3 cellular contexts compared by ENCODE assay signal in the genomic region with DNA sequence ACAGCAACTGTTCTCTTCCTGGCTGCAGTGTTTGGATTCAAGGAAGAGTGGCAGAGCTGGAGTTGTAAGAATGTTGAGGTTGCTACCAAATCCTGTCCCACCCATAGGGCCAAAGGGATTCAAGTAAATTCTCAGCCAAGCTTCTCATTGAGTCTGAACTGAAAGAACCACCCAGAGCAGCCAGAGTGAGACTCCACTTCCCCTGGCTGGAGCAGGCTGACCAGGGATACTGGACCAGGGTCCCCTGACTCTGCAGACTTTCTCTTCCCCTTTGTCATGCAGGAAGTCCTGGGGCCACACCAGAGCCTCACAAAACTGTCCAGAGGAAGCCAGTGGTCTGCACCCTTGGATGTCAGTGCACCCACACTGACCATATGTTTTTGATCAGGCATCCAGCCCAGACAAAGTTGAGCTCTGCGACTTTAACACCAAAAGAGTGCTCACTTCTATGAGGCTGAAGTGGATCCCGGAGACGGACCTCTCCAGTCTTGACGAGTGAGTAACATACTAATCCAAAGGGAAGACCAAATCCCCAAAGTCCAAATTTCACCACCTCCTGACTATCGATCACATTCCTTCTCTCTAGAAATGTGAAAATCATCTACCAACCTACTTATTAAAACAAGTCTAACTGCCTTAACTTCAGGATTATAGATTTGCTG.
TF ChIP-seq lines count a peak whose summit lies in the region.

No MANE protein-coding gene starts in this region.

TF ChIP-seq in SK-N-SH, 30 proteins besides CTCF, POLR2A, EP300 and RAD21:
- TF ChIP-seq NRF1 (IDR thresholded peaks at IDR 0.05; ENCODE audit: low read depth, low read length): no peak
- TF ChIP-seq TCF12 (IDR thresholded peaks at IDR 0.05): peak; percentile 43; the same call in 1 of the 2 replicates

TF ChIP-seq in SK-N-SH treated with all-trans-retinoic acid at 6 μM for 48 hours, 23 proteins besides CTCF, POLR2A, EP300 and RAD21:
- no peak for TF ChIP-seq TCF4 (CRISPR knock-in tag; IDR thresholded peaks at IDR 0.05; ENCODE audit: borderline replicate concordance)
- TF ChIP-seq, protein P1, sequence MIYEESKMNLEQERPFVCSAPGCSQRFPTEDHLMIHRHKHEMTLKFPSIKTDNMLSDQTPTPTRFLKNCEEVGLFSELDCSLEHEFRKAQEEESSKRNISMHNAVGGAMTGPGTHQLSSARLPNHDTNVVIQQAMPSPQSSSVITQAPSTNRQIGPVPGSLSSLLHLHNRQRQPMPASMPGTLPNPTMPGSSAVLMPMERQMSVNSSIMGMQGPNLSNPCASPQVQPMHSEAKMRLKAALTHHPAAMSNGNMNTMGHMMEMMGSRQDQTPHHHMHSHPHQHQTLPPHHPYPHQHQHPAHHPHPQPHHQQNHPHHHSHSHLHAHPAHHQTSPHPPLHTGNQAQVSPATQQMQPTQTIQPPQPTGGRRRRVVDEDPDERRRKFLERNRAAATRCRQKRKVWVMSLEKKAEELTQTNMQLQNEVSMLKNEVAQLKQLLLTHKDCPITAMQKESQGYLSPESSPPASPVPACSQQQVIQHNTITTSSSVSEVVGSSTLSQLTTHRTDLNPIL (CRISPR knock-in tag; IDR thresholded peaks at IDR 0.05; ENCODE audit: low read depth): no peak

TF ChIP-seq in HepG2, 621 proteins besides CTCF, POLR2A, EP300 and RAD21:
- TF ChIP-seq LCORL (IDR thresholded peaks at IDR 0.05) (no peak), LCORL (CRISPR knock-in tag; IDR thresholded peaks at IDR 0.05) (0 out of 2 replicates have a peak, but pooled peaks have one; percentile 18), ZNF205 (CRISPR knock-in tag; IDR thresholded peaks at IDR 0.05) (peak; percentile 50; the same call in 1 of the 2 replicates), HNF4A (CRISPR knock-in tag; IDR thresholded peaks at IDR 0.05) (peak; percentile 62), BCL6 (CRISPR knock-in tag; IDR thresholded peaks at IDR 0.05) (0 out of 2 replicates have a peak, but pooled peaks have one; percentile 26), KAT2B (IDR thresholded peaks at IDR 0.05; ENCODE audit: borderline replicate concordance, low read depth, low read length) (0 out of 2 replicates have a peak, but pooled peaks have one; percentile 7), ZNF883 (CRISPR knock-in tag; IDR thresholded peaks at IDR 0.05; ENCODE audit: not compliant biosample characterization) (no peak), ONECUT2 (CRISPR knock-in tag; IDR thresholded peaks at IDR 0.05) (peak; percentile 86), ZNF709 (CRISPR knock-in tag; IDR thresholded peaks at IDR 0.05) (no peak), GATAD2A (CRISPR knock-in tag; IDR thresholded peaks at IDR 0.05) (0 out of 2 replicates have a peak, but pooled peaks have one; percentile 28), MIER3 (CRISPR knock-in tag; IDR thresholded peaks at IDR 0.05; ENCODE audit: borderline replicate concordance) (no peak)
- TF ChIP-seq, protein P2, sequence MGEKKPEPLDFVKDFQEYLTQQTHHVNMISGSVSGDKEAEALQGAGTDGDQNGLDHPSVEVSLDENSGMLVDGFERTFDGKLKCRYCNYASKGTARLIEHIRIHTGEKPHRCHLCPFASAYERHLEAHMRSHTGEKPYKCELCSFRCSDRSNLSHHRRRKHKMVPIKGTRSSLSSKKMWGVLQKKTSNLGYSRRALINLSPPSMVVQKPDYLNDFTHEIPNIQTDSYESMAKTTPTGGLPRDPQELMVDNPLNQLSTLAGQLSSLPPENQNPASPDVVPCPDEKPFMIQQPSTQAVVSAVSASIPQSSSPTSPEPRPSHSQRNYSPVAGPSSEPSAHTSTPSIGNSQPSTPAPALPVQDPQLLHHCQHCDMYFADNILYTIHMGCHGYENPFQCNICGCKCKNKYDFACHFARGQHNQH (CRISPR knock-in tag; IDR thresholded peaks at IDR 0.05): no peak
